In genomic region chr1:40382601-40383000, GRCh38 we compare ENCODE assay signal across 2 cellular contexts.
TF ChIP-seq lines count a peak whose summit lies in the region.

No MANE protein-coding gene starts in this region.

TF ChIP-seq in HepG2, 621 proteins besides CTCF, POLR2A, EP300 and RAD21:
- TF ChIP-seq ZNF562 (CRISPR knock-in tag; IDR thresholded peaks at IDR 0.05; ENCODE audit: borderline replicate concordance), result no peak
- no peak for TF ChIP-seq GTF2F1 (IDR thresholded peaks at IDR 0.05; ENCODE audit: low read length)
- no peak for TF ChIP-seq PAWR (CRISPR knock-in tag; IDR thresholded peaks at IDR 0.05; ENCODE audit: borderline replicate concordance)
- no peak for TF ChIP-seq POLR2G (IDR thresholded peaks at IDR 0.05; ENCODE audit: low read depth, low read length)
- no peak for TF ChIP-seq TEAD3 (CRISPR knock-in tag; optimal IDR thresholded peaks at IDR 0.05; ENCODE audit: borderline replicate concordance)
- TF ChIP-seq, protein P1, sequence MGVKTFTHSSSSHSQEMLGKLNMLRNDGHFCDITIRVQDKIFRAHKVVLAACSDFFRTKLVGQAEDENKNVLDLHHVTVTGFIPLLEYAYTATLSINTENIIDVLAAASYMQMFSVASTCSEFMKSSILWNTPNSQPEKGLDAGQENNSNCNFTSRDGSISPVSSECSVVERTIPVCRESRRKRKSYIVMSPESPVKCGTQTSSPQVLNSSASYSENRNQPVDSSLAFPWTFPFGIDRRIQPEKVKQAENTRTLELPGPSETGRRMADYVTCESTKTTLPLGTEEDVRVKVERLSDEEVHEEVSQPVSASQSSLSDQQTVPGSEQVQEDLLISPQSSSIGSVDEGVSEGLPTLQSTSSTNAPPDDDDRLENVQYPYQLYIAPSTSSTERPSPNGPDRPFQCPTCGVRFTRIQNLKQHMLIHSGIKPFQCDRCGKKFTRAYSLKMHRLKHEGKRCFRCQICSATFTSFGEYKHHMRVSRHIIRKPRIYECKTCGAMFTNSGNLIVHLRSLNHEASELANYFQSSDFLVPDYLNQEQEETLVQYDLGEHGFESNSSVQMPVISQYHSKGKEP (CRISPR knock-in tag; IDR thresholded peaks at IDR 0.05), result no peak
- TF ChIP-seq, protein P2, sequence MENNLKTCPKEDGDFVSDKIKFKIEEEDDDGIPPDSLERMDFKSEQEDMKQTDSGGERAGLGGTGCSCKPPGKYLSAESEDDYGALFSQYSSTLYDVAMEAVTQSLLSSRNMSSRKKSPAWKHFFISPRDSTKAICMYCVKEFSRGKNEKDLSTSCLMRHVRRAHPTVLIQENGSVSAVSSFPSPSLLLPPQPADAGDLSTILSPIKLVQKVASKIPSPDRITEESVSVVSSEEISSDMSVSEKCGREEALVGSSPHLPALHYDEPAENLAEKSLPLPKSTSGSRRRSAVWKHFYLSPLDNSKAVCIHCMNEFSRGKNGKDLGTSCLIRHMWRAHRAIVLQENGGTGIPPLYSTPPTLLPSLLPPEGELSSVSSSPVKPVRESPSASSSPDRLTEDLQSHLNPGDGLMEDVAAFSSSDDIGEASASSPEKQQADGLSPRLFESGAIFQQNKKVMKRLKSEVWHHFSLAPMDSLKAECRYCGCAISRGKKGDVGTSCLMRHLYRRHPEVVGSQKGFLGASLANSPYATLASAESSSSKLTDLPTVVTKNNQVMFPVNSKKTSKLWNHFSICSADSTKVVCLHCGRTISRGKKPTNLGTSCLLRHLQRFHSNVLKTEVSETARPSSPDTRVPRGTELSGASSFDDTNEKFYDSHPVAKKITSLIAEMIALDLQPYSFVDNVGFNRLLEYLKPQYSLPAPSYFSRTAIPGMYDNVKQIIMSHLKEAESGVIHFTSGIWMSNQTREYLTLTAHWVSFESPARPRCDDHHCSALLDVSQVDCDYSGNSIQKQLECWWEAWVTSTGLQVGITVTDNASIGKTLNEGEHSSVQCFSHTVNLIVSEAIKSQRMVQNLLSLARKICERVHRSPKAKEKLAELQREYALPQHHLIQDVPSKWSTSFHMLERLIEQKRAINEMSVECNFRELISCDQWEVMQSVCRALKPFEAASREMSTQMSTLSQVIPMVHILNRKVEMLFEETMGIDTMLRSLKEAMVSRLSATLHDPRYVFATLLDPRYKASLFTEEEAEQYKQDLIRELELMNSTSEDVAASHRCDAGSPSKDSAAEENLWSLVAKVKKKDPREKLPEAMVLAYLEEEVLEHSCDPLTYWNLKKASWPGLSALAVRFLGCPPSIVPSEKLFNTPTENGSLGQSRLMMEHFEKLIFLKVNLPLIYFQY (CRISPR knock-in tag; IDR thresholded peaks at IDR 0.05; ENCODE audit: borderline replicate concordance), result no peak
- TF ChIP-seq E2F5 (CRISPR knock-in tag; conservative IDR thresholded peaks at IDR 0.05), result no peak
- no peak for TF ChIP-seq SMAD1 (CRISPR knock-in tag; IDR thresholded peaks at IDR 0.05; ENCODE audit: borderline replicate concordance, low read depth)
- no peak for TF ChIP-seq ARID5B (CRISPR knock-in tag; IDR thresholded peaks at IDR 0.05)
- no peak for TF ChIP-seq ZNF24 (IDR thresholded peaks at IDR 0.05)

TF ChIP-seq in GM12891, 5 proteins besides CTCF, POLR2A, EP300 and RAD21 (continued from another document):
- no peak for TF ChIP-seq POLR2AphosphoS5 (IDR thresholded peaks at IDR 0.05; ENCODE audit: low read depth, low read length)
- TF ChIP-seq TAF1 (IDR thresholded peaks at IDR 0.05; ENCODE audit: low read depth, low read length), result no peak
- no peak for TF ChIP-seq POU2F2 (IDR thresholded peaks at IDR 0.05; ENCODE audit: low read depth, low read length)
